Comparison of ENCODE assay signal across 9 cellular contexts in genomic region chr3:171348121-171348520, GRCh38.
A peak's percentile ranks its signal among the peaks of the same experiment; 100 is the strongest.
DNase-seq lines count a peak whose midpoint lies in the region; ATAC-seq and TF ChIP-seq lines count a peak whose summit lies in the region.
"Had no signal": no experiment of that assay in that cellular context is flagged by ENCODE, and none has a peak within 500 bp of the region (broad histone marks: within the 10 kb centered on the region; RNA-seq: fewer than 3 reads in every experiment).

No MANE protein-coding gene starts in this region.

- H3K27ac ChIP-seq in neural progenitor cell (peak overlapping the region; percentile 40), body of pancreas (no peak overlapping the region)

- TF ChIP-seq POLR2A in body of pancreas (IDR thresholded peaks at IDR 0.05), result no peak

- TF ChIP-seq CTCF in neural progenitor cell (IDR thresholded peaks at IDR 0.05) (no peak), body of pancreas (IDR thresholded peaks at IDR 0.05) (no peak)

- no peak overlapping the region for H3K4me3 ChIP-seq in neural progenitor cell
- no peak overlapping the region for H3K4me3 ChIP-seq in body of pancreas

- ATAC-seq in GM18909 (IDR thresholded peaks at IDR 0.05; ENCODE audit: poor library complexity, unreplicated experiment) (peak; percentile 19), HG02840 (IDR thresholded peaks at IDR 0.05; ENCODE audit: low FRiP score, unreplicated experiment) (peak; percentile 8), body of pancreas (no peak)
- ATAC-seq in activated T-helper 17 cell treated with anti-CD3 and anti-CD28 coated beads, Interleukin-2, amount 50 U/mL, for 72 hours (replicated peaks), result no peak

- H4K20me1 ChIP-seq in neural progenitor cell (ENCODE audit: low read depth), result no peaks in the 10 kb centered on the region

- H3K9me3 Mint-ChIP-seq in activated T-helper 17 cell treated with anti-CD3 and anti-CD28 coated beads, Interleukin-2, amount 50 U/mL, for 72 hours, result peaks cover 3% of the 10 kb centered on the region
- H3K9me3 Mint-ChIP-seq in neural progenitor cell, result peaks cover 2% of the 10 kb centered on the region

- peaks cover 46% of the 10 kb centered on the region for H3K4me1 Mint-ChIP-seq in activated T-helper 17 cell treated with anti-CD3 and anti-CD28 coated beads, Interleukin-2, amount 50 U/mL, for 72 hours
- H3K4me1 Mint-ChIP-seq in neural progenitor cell, result peaks cover 26% of the 10 kb centered on the region

- H3K36me3 ChIP-seq in neural progenitor cell (no peaks in the 10 kb centered on the region), body of pancreas (replicated peaks in 1 of 2; ENCODE audit: insufficient read depth in 1 of 2, low read depth in 2 of 2) (no peaks in the 10 kb centered on the region)

- no peak overlapping the region for H3K9ac ChIP-seq in neural progenitor cell

- DNase-seq in neural progenitor cell (ENCODE audit: low spot score) (no peak), DMS114 treated with DMSO at 0.1 percent for 48 hours (lab: John Stamatoyannopoulos, UW; ENCODE audit: unreplicated experiment) (no peak), mucosa of gallbladder (ENCODE audit: low spot score) (no peak), NCI-H345 treated with DMSO at 0.1 percent for 48 hours (lab: John Stamatoyannopoulos, UW; ENCODE audit: unreplicated experiment) (no peak), body of pancreas (no peak)

- H3K9me3 ChIP-seq in neural progenitor cell (ENCODE audit: low read depth) (no peaks in the 10 kb centered on the region), body of pancreas (no peaks in the 10 kb centered on the region)

- H2AFZ ChIP-seq in neural progenitor cell (replicated peaks), result peak overlapping the region; percentile 17

- peaks cover 8% of the 10 kb centered on the region for H3F3A ChIP-seq in neural progenitor cell (ENCODE audit: low read depth)

- no peaks in the 10 kb centered on the region for H3K79me2 ChIP-seq in neural progenitor cell (ENCODE audit: low read depth)

- intact Hi-C loops in body of pancreas (cut with DNase I), result no loop called here

- peak overlapping the region; percentile 36 for H3K27ac Mint-ChIP-seq in activated T-helper 17 cell treated with anti-CD3 and anti-CD28 coated beads, Interleukin-2, amount 50 U/mL, for 72 hours
- peak overlapping the region; percentile 72 for H3K27ac Mint-ChIP-seq in neural progenitor cell
- H3K27ac Mint-ChIP-seq: activated naive CD8-positive, alpha-beta T cell had no signal

- 74 to 86% methylated on average over 4 of the region's 4 CpGs for WGBS in body of pancreas, 2 donors

- H3K4me1 ChIP-seq in neural progenitor cell (peaks cover 25% of the 10 kb centered on the region), body of pancreas (peaks cover 20% of the 10 kb centered on the region)

- H3K36me3 Mint-ChIP-seq in activated T-helper 17 cell treated with anti-CD3 and anti-CD28 coated beads, Interleukin-2, amount 50 U/mL, for 72 hours (ENCODE audit: low read depth), result peaks cover 14% of the 10 kb centered on the region
- peaks cover 9% of the 10 kb centered on the region for H3K36me3 Mint-ChIP-seq in neural progenitor cell

- H3K4me2 ChIP-seq in neural progenitor cell, result peak overlapping the region; percentile 6

- peak overlapping the region; percentile 29 for H3K4me3 Mint-ChIP-seq in activated T-helper 17 cell treated with anti-CD3 and anti-CD28 coated beads, Interleukin-2, amount 50 U/mL, for 72 hours
- no peak overlapping the region for H3K4me3 Mint-ChIP-seq in neural progenitor cell
- H3K4me3 Mint-ChIP-seq: activated naive CD8-positive, alpha-beta T cell had no signal

- no peaks in the 10 kb centered on the region for H3K27me3 Mint-ChIP-seq in activated T-helper 17 cell treated with anti-CD3 and anti-CD28 coated beads, Interleukin-2, amount 50 U/mL, for 72 hours
- no peaks in the 10 kb centered on the region for H3K27me3 Mint-ChIP-seq in neural progenitor cell (ENCODE audit: insufficient read depth, low read depth)
- H3K27me3 Mint-ChIP-seq: activated naive CD8-positive, alpha-beta T cell had no signal

- H3K27me3 ChIP-seq in neural progenitor cell (no peaks in the 10 kb centered on the region), body of pancreas (no peaks in the 10 kb centered on the region)

Comparison
In these comparisons a context has a peak if more than half of its experiments do, and no peak if none do; other contexts are left out.
1. ATAC-seq: peak in GM18909 (single experiment) and HG02840 (single experiment); none in activated T-helper 17 cell treated with anti-CD3 and anti-CD28 coated beads, Interleukin-2, amount 50 U/mL, for 72 hours (single experiment) and body of pancreas (single experiment).